ENCODE assay signal across 8 cellular contexts in genomic region chr4:74228691-74229640, GRCh38.
DNase-seq lines count a peak whose midpoint lies in the region; ATAC-seq and TF ChIP-seq lines count a peak whose summit lies in the region.

No MANE protein-coding gene starts in this region.

- no peak overlapping the region for H2AFZ ChIP-seq in PC-9

- no peak overlapping the region for H3K27ac Mint-ChIP-seq in Calu3 (ENCODE audit: unreplicated experiment)

- H3K9me3 ChIP-seq in PC-9 (ENCODE audit: insufficient read depth, low read depth) (no peaks in the 10 kb centered on the region; the same call in 1 of the 2 replicates), uterus (no peaks in the 10 kb centered on the region)

- peak; percentile 79 for TF ChIP-seq CTCF in Calu3 (IDR thresholded peaks at IDR 0.05; ENCODE audit: unreplicated experiment)
- TF ChIP-seq CTCF in PC-9 (conservative IDR thresholded peaks at IDR 0.05), result peak; percentile 80
- TF ChIP-seq CTCF in fibroblast of villous mesenchyme (IDR thresholded peaks at IDR 0.05; ENCODE audit: insufficient read depth, low read depth, low read length), result peak; percentile 91
- peak in 3 of 4 experiments; percentile 25 to 55 (median 42) for TF ChIP-seq CTCF in uterus (IDR thresholded peaks at IDR 0.05)

- no peaks in the 10 kb centered on the region for H3K9me3 Mint-ChIP-seq in Calu3 (ENCODE audit: low read depth, unreplicated experiment)
- no peaks in the 10 kb centered on the region for H3K9me3 Mint-ChIP-seq in activated T-cell treated with anti-CD3 and anti-CD28 coated beads, Interleukin-2, amount 50 U/mL, for 4 hours

- DNase-seq in Calu3 (peak; percentile 78), PC-9 (peak; percentile 36 to 53), fibroblast of villous mesenchyme (ENCODE audit: low read depth) (peak; percentile 75), posterior vena cava (ENCODE audit: low spot score) (peak; percentile 88), uterus (peak; percentile 33 to 35)
- peak; percentile 66 for DNase-seq in activated T-cell treated with anti-CD3 and anti-CD28 coated beads, Interleukin-2, amount 50 U/mL, for 4 hours

- H3K4me1 ChIP-seq in PC-9 (replicated peaks; ENCODE audit: insufficient read depth), result peaks cover 29% of the 10 kb centered on the region
- H3K4me1 ChIP-seq in uterus, result no peaks in the 10 kb centered on the region

- H3F3A ChIP-seq in PC-9 (ENCODE audit: insufficient read depth, low read depth), result peaks cover 22% of the 10 kb centered on the region

- TF ChIP-seq POLR2A in uterus (IDR thresholded peaks at IDR 0.05), result no peak

- H3K4me3 ChIP-seq in PC-9 (no peak overlapping the region), fibroblast of villous mesenchyme (ENCODE audit: low read depth, low read length) (no peak overlapping the region), uterus (no peak overlapping the region)

- intact Hi-C loops in Calu3 (cut with micrococcal nuclease; ENCODE audit: unreplicated experiment) (loop anchor here (1.0 to 2.0 kb wide), 2 partner anchors 40 to 82 kb away; no protein-coding TSS in a partner anchor), PC-9 (cut with micrococcal nuclease; ENCODE audit: unreplicated experiment) (loop anchor here (1.0 to 5.0 kb wide), 2 partner anchors 37 to 82 kb away; no protein-coding TSS in a partner anchor), posterior vena cava (cut with DNase I) (no loop called here), uterus (cut with DNase I; ENCODE audit: low total_unique reads) (no loop called here)

- no peaks in the 10 kb centered on the region for H4K20me1 ChIP-seq in PC-9 (ENCODE audit: insufficient read depth)

- no peaks in the 10 kb centered on the region for H3K36me3 Mint-ChIP-seq in Calu3 (ENCODE audit: insufficient read depth, unreplicated experiment)
- H3K36me3 Mint-ChIP-seq in activated T-cell treated with anti-CD3 and anti-CD28 coated beads, Interleukin-2, amount 50 U/mL, for 4 hours (ENCODE audit: insufficient read depth), result peaks cover 7% of the 10 kb centered on the region

- no peaks in the 10 kb centered on the region for H3K36me3 ChIP-seq in PC-9 (ENCODE audit: low read depth)
- H3K36me3 ChIP-seq in uterus, result no peaks in the 10 kb centered on the region

- no peaks in the 10 kb centered on the region for H3K27me3 ChIP-seq in PC-9 (ENCODE audit: insufficient read depth, low read depth)
- no peaks in the 10 kb centered on the region for H3K27me3 ChIP-seq in uterus

- H3K4me1 Mint-ChIP-seq in Calu3 (ENCODE audit: low read depth, unreplicated experiment), result peaks cover 27% of the 10 kb centered on the region
- H3K4me1 Mint-ChIP-seq in activated T-cell treated with anti-CD3 and anti-CD28 coated beads, Interleukin-2, amount 50 U/mL, for 4 hours (ENCODE audit: low read depth), result no peaks in the 10 kb centered on the region

- no peak overlapping the region for H3K4me2 ChIP-seq in PC-9

- no peaks in the 10 kb centered on the region for H3K9me2 ChIP-seq in PC-9 (ENCODE audit: insufficient read depth)

- ATAC-seq in GM19351 (IDR thresholded peaks at IDR 0.05; ENCODE audit: unreplicated experiment), result peak; percentile 96
- peak; percentile 86 for ATAC-seq in HG03442 (IDR thresholded peaks at IDR 0.05; ENCODE audit: unreplicated experiment)
- ATAC-seq in activated T-cell treated with anti-CD3 and anti-CD28 coated beads, Interleukin-2, amount 50 U/mL, for 4 hours, result peak; percentile 61 to 74

- H3K4me3 Mint-ChIP-seq in Calu3 (ENCODE audit: low read depth, unreplicated experiment), result no peak overlapping the region
- H3K4me3 Mint-ChIP-seq in activated T-cell treated with anti-CD3 and anti-CD28 coated beads, Interleukin-2, amount 50 U/mL, for 4 hours, result no peak overlapping the region

- no peaks in the 10 kb centered on the region for H3K27me3 Mint-ChIP-seq in Calu3 (ENCODE audit: unreplicated experiment)
- no peaks in the 10 kb centered on the region for H3K27me3 Mint-ChIP-seq in activated T-cell treated with anti-CD3 and anti-CD28 coated beads, Interleukin-2, amount 50 U/mL, for 4 hours (ENCODE audit: low read depth)

- POLR2A ChIA-PET in PC-9 (lab: Charles Lee; ENCODE audit: unreplicated experiment), result interaction anchor here (0.7 kb wide), 1 partner anchor 61 kb away, joined by 3 read pairs; no protein-coding TSS in a partner anchor

- H3K27ac ChIP-seq in PC-9 (peak overlapping the region; percentile 93; the same call in 1 of the 2 replicates), uterus (no peak overlapping the region)

- no peaks in the 10 kb centered on the region for H3K79me2 ChIP-seq in PC-9 (ENCODE audit: low read depth)

- BruUV-seq in Calu3 (replicated peaks; lab: Mats Ljungman, UMichigan) (no TSS peak), PC-9 (replicated peaks; lab: Mats Ljungman, UMichigan) (no TSS peak)

- CTCF ChIA-PET in Calu3 (lab: Charles Lee) (interaction anchor here (0.5 to 1.1 kb wide), 2 partner anchors 40 to 1533 kb away, joined by 4 read pairs; no protein-coding TSS in a partner anchor), PC-9 (lab: Charles Lee) (interaction anchor here (2.1 kb wide), 1 partner anchor 79 kb away, joined by 11 read pairs; the partner anchor contains the start of gene EPGN)

Comparison
In these comparisons a context has a peak if more than half of its experiments do, and no peak if none do; other contexts are left out.
1. DNase-seq: peak in every context shown above with its lines; median percentile 88 in posterior vena cava; 78 in Calu3; 75 in fibroblast of villous mesenchyme; 66 in activated T-cell treated with anti-CD3 and anti-CD28 coated beads, Interleukin-2, amount 50 U/mL, for 4 hours; 44 in PC-9; 34 in uterus.
2. intact Hi-C loops: an anchor here in Calu3 (1.0 to 2.0 kb wide) and PC-9 (1.0 to 5.0 kb wide); none called in posterior vena cava and uterus.